ENCODE assay signal across 12 cellular contexts in genomic region chr12:132071001-132071810, GRCh38.
DNase-seq lines count a peak whose midpoint lies in the region; ATAC-seq and TF ChIP-seq lines count a peak whose summit lies in the region.
"Had no signal": no experiment of that assay in that cellular context is flagged by ENCODE, and none has a peak within 500 bp of the region (broad histone marks: within the 10 kb centered on the region; RNA-seq: fewer than 3 reads in every experiment).

No MANE protein-coding gene starts in this region.

- H3K27me3 ChIP-seq in BLaER1 treated with 17β-estradiol and CSF1 and Interleukin-3, amounts not matched to agents 10 nM and 100 nM = peaks cover 0 to 11% (median 0%) of the 10 kb centered on the region in 11 experiments; a peak in 1 of 22 replicates
- H3K27me3 ChIP-seq in GM23338 (ENCODE audit: insufficient read depth) (no peaks in the 10 kb centered on the region), ascending aorta (no peaks in the 10 kb centered on the region)

- peaks cover 9% of the 10 kb centered on the region for H3K36me3 Mint-ChIP-seq in type B pancreatic cell
- H3K36me3 Mint-ChIP-seq in GM23338 (ENCODE audit: low read depth) = peaks cover 57% of the 10 kb centered on the region

- no peaks in the 10 kb centered on the region for H3K4me1 Mint-ChIP-seq in type B pancreatic cell (ENCODE audit: unreplicated experiment)
- no peaks in the 10 kb centered on the region; the same call in 2 of the 3 replicates for H3K4me1 Mint-ChIP-seq in GM23338

- H4K20me1 ChIP-seq in BLaER1 treated with 17β-estradiol and CSF1 and Interleukin-3, amounts not matched to agents 10 nM and 100 nM = peaks cover 49 to 89% (median 65%) of the 10 kb centered on the region in 11 experiments
- no peaks in the 10 kb centered on the region for H4K20me1 ChIP-seq in GM23338 (replicated peaks; ENCODE audit: insufficient read depth)

- intact Hi-C loops in ascending aorta (cut with DNase I) = no loop called here

- H3K9ac ChIP-seq in BLaER1 treated with 17β-estradiol and CSF1 and Interleukin-3, amounts not matched to agents 10 nM and 100 nM = peak overlapping the region in 6 of 11 experiments; percentile 7 to 53 (median 24); a peak in 8 of 22 replicates

- DNase-seq in NCI-H510A (lab: John Stamatoyannopoulos, UW) (peak; percentile 76), CD1c-positive myeloid dendritic cell (ENCODE audit: extremely low spot score) (no peak), type B pancreatic cell (ENCODE audit: extremely low spot score, unreplicated experiment) (no peak), GM23338 (ENCODE audit: low spot score) (no peak), ascending aorta (ENCODE audit: low spot score in 2 of 2) (no peak)
- DNase-seq: CD8-positive, alpha-beta T cell; IMR-90; left ventricle myocardium inferior had no signal

- H3K4me3 Mint-ChIP-seq in type B pancreatic cell = no peak overlapping the region
- no peak overlapping the region for H3K4me3 Mint-ChIP-seq in GM23338
- H3K4me3 Mint-ChIP-seq: CD8-positive, alpha-beta T cell had no signal

- no peaks in the 10 kb centered on the region for H3K9me3 ChIP-seq in BLaER1 treated with 17β-estradiol and CSF1 and Interleukin-3, amounts not matched to agents 10 nM and 100 nM (replicated peaks in 1 of 11)
- H3K9me3 ChIP-seq in ascending aorta = no peaks in the 10 kb centered on the region
- H3K9me3 ChIP-seq: left ventricle myocardium inferior had no signal

- no peak overlapping the region for H3K27ac Mint-ChIP-seq in type B pancreatic cell
- H3K27ac Mint-ChIP-seq in GM23338 = no peak overlapping the region
- H3K27ac Mint-ChIP-seq: CD8-positive, alpha-beta T cell had no signal

- H3F3A ChIP-seq in GM23338 (replicated peaks; ENCODE audit: low read depth) = 0 out of 2 replicates have a peak, but pooled peaks cover 3% of the 10 kb centered on the region

- no peak overlapping the region for H2AFZ ChIP-seq in GM23338

- no peaks in the 10 kb centered on the region for H3K9me3 Mint-ChIP-seq in type B pancreatic cell
- no peaks in the 10 kb centered on the region for H3K9me3 Mint-ChIP-seq in GM23338
- H3K9me3 Mint-ChIP-seq: CD8-positive, alpha-beta T cell had no signal

- peak; percentile 82 for ATAC-seq in GM18909 (IDR thresholded peaks at IDR 0.05; ENCODE audit: poor library complexity, unreplicated experiment)
- peak; percentile 77 for ATAC-seq in HG02852 (IDR thresholded peaks at IDR 0.05; ENCODE audit: unreplicated experiment)
- ATAC-seq in GM23338 = no peak
- ATAC-seq: CD8-positive, alpha-beta T cell had no signal

- TF ChIP-seq CTCF in type B pancreatic cell (conservative IDR thresholded peaks at IDR 0.05) (no peak), GM23338 (conservative IDR thresholded peaks at IDR 0.05; ENCODE audit: low read depth in 2 of 2) (no peak), ascending aorta (IDR thresholded peaks at IDR 0.05) (no peak)

- peaks cover 44 to 74% (median 69%) of the 10 kb centered on the region in 10 experiments for H3K4me1 ChIP-seq in BLaER1 treated with 17β-estradiol and CSF1 and Interleukin-3, amounts not matched to agents 10 nM and 100 nM
- H3K4me1 ChIP-seq in GM23338 (ENCODE audit: insufficient read depth) (no peaks in the 10 kb centered on the region), ascending aorta (no peaks in the 10 kb centered on the region)

- H3K36me3 ChIP-seq in BLaER1 treated with 17β-estradiol and CSF1 and Interleukin-3, amounts not matched to agents 10 nM and 100 nM = peaks cover 62 to 84% (median 72%) of the 10 kb centered on the region in 11 experiments
- H3K36me3 ChIP-seq in GM23338 (ENCODE audit: insufficient read depth) (peaks cover 14% of the 10 kb centered on the region), ascending aorta (peaks cover 56 to 76% of the 10 kb centered on the region in 2 donors)

- peak overlapping the region in 6 of 10 experiments; percentile 0 to 25 (median 10); a peak in 3 of 20 replicates for H3K4me3 ChIP-seq in BLaER1 treated with 17β-estradiol and CSF1 and Interleukin-3, amounts not matched to agents 10 nM and 100 nM
- H3K4me3 ChIP-seq in GM23338 (no peak overlapping the region), ascending aorta (no peak overlapping the region)
- H3K4me3 ChIP-seq: left ventricle myocardium inferior had no signal

- H3K4me2 ChIP-seq in BLaER1 treated with 17β-estradiol and CSF1 and Interleukin-3, amounts not matched to agents 10 nM and 100 nM = peak overlapping the region; percentile 73 to 96 (median 87)
- no peak overlapping the region for H3K4me2 ChIP-seq in GM23338

- H3K79me2 ChIP-seq in GM23338 (replicated peaks; ENCODE audit: insufficient read depth) = no peaks in the 10 kb centered on the region

- peak overlapping the region in 6 of 11 experiments; percentile 6 to 50 (median 36); a peak in 8 of 22 replicates for H3K27ac ChIP-seq in BLaER1 treated with 17β-estradiol and CSF1 and Interleukin-3, amounts not matched to agents 10 nM and 100 nM
- no peak overlapping the region for H3K27ac ChIP-seq in GM23338 (ENCODE audit: low read depth)
- no peak overlapping the region for H3K27ac ChIP-seq in ascending aorta
- H3K27ac ChIP-seq: left ventricle myocardium inferior, VCaP had no signal

- H3K9me2 ChIP-seq in GM23338 (ENCODE audit: insufficient read depth) = no peaks in the 10 kb centered on the region

- H3K27me3 Mint-ChIP-seq in type B pancreatic cell = no peaks in the 10 kb centered on the region
- peaks cover 6% of the 10 kb centered on the region for H3K27me3 Mint-ChIP-seq in GM23338 (ENCODE audit: insufficient read depth, low read depth, poor library complexity)

TF ChIP-seq in GM23338, 12 proteins besides CTCF, POLR2A, EP300 and RAD21 (continues in another document):
- no peak for TF ChIP-seq ZNF462 (CRISPR knock-in tag; IDR thresholded peaks at IDR 0.05)
- no peak for TF ChIP-seq NANOG (IDR thresholded peaks at IDR 0.05; ENCODE audit: borderline replicate concordance)
- TF ChIP-seq ZNF114 (CRISPR knock-in tag; IDR thresholded peaks at IDR 0.05) = no peak
- TF ChIP-seq JUNB (IDR thresholded peaks at IDR 0.05; ENCODE audit: unreplicated experiment) = no peak
- no peak for TF ChIP-seq EZH2 (IDR thresholded peaks at IDR 0.05; ENCODE audit: low read depth, unreplicated experiment)
- no peak for TF ChIP-seq ZNF331 (CRISPR knock-in tag; IDR thresholded peaks at IDR 0.05; ENCODE audit: low read depth)

Comparison
In these comparisons a context has a peak if more than half of its experiments do, and no peak if none do; other contexts are left out.
1. H3K27ac ChIP-seq: peak in BLaER1 treated with 17β-estradiol and CSF1 and Interleukin-3, amounts not matched to agents 10 nM and 100 nM (6 of 11); none in GM23338 (single experiment) and ascending aorta (0 of 2).
2. H3K4me3 ChIP-seq: peak in BLaER1 treated with 17β-estradiol and CSF1 and Interleukin-3, amounts not matched to agents 10 nM and 100 nM (6 of 10); none in GM23338 (single experiment) and ascending aorta (0 of 2).